ENCODE assay signal across 10 cellular contexts in the genomic region with DNA sequence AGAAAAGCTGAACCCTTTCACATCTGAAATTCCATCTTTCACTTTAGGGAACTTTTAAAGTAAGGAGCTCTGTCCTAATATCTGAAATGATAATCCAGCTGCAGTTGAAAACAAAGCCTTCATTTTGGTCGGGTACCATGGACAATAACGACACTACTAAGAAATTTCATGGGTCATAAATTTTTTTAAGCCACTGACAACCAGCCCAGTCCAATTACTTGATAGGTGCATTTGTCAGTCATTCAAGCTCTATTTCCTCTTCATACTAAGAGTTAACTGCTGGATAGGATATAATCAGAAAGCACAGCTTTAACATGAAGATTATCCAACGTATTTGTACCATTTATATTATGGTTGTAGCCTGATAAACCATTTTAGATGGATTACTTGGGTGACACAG.
"Had no signal": no experiment of that assay in that cellular context is flagged by ENCODE, and none has a peak within 500 bp of the region (broad histone marks: within the 10 kb centered on the region; RNA-seq: fewer than 3 reads in every experiment).

No MANE protein-coding gene starts in this region.

- H3K4me3 Mint-ChIP-seq: activated naive CD4-positive, alpha-beta T cell treated with anti-CD3 and anti-CD28 coated beads, Interleukin-2, amount 50 U/mL, for 24 hours; naive thymus-derived CD8-positive, alpha-beta T cell had no signal

- H3K9me3 Mint-ChIP-seq: activated naive CD4-positive, alpha-beta T cell treated with anti-CD3 and anti-CD28 coated beads, Interleukin-2, amount 50 U/mL, for 24 hours; naive thymus-derived CD8-positive, alpha-beta T cell had no signal

- H3K27ac Mint-ChIP-seq: activated naive CD4-positive, alpha-beta T cell treated with anti-CD3 and anti-CD28 coated beads, Interleukin-2, amount 50 U/mL, for 24 hours; naive thymus-derived CD8-positive, alpha-beta T cell had no signal

- H3K36me3 Mint-ChIP-seq: activated naive CD4-positive, alpha-beta T cell treated with anti-CD3 and anti-CD28 coated beads, Interleukin-2, amount 50 U/mL, for 24 hours; naive thymus-derived CD8-positive, alpha-beta T cell had no signal

- H3K9me3 ChIP-seq: mucosa of descending colon, neutrophil, psoas muscle, suprapubic skin, upper lobe of left lung had no signal

- H3K4me1 Mint-ChIP-seq: activated naive CD4-positive, alpha-beta T cell treated with anti-CD3 and anti-CD28 coated beads, Interleukin-2, amount 50 U/mL, for 24 hours; naive thymus-derived CD8-positive, alpha-beta T cell had no signal

- DNase-seq: cortex of kidney had no signal

- H3K27me3 ChIP-seq: neutrophil, suprapubic skin, upper lobe of left lung had no signal

- H3K27ac ChIP-seq: epithelial cell of prostate, neutrophil, psoas muscle, suprapubic skin, upper lobe of left lung had no signal

- H3K4me1 ChIP-seq: psoas muscle, suprapubic skin, upper lobe of left lung had no signal

- H3K36me3 ChIP-seq: neutrophil, suprapubic skin, upper lobe of left lung had no signal

- H3K4me3 ChIP-seq: lung, mucosa of descending colon, psoas muscle, suprapubic skin, upper lobe of left lung had no signal
